ENCODE assay signal across 10 cellular contexts in genomic region chr20:37270586-37271420, GRCh38. TPM values are rescaled to one million over a fixed set of nuclear protein-coding genes. Genes with fewer than 3 reads are reported as not detected.
DNase-seq lines count a peak whose midpoint lies in the region; ATAC-seq, FAIRE-seq and TF ChIP-seq lines count a peak whose summit lies in the region.
"Had no signal": no experiment of that assay in that cellular context is flagged by ENCODE, and none has a peak within 500 bp of the region (broad histone marks: within the 10 kb centered on the region; RNA-seq: fewer than 3 reads in every experiment).

No MANE protein-coding gene starts in this region.

- H3K9me3 ChIP-seq in neutrophil: no peaks in the 10 kb centered on the region

- peak; percentile 60 for FAIRE-seq in HTR-8/SVneo (lab: Jason Lieb, UNC)
- FAIRE-seq in D721Med (lab: Jason Lieb, UNC): no peak
- FAIRE-seq: keratinocyte had no signal

- TF ChIP-seq CTCF in brain microvascular endothelial cell (IDR thresholded peaks at IDR 0.05; ENCODE audit: low read depth, low read length, missing control alignments): no peak
- no peak for TF ChIP-seq CTCF in neutrophil (IDR thresholded peaks at IDR 0.05)
- TF ChIP-seq CTCF in D721Med (IDR thresholded peaks at IDR 0.05; ENCODE audit: insufficient read depth, missing control alignments): no peak

- H3K27me3 ChIP-seq in brain microvascular endothelial cell (replicated peaks) (no peaks in the 10 kb centered on the region), neutrophil (no peaks in the 10 kb centered on the region)

- no peak overlapping the region for H3K4me3 ChIP-seq in brain microvascular endothelial cell (ENCODE audit: low read depth, low read length)
- peak overlapping the region; percentile 17 to 29 for H3K4me3 ChIP-seq in neutrophil (ENCODE audit: low read depth in 1 of 2, low read length in 1 of 2)

- H3K27ac ChIP-seq in brain microvascular endothelial cell (peak overlapping the region; percentile 55), neutrophil (peak overlapping the region; percentile 95)

- peaks cover 26% of the 10 kb centered on the region in 2 experiments for H3K4me1 ChIP-seq in neutrophil (ENCODE audit: control insufficient read depth in 1 of 2, insufficient read depth in 1 of 2, low read depth in 1 of 2, low read length in 1 of 2)

- H3K36me3 ChIP-seq in brain microvascular endothelial cell (replicated peaks) (no peaks in the 10 kb centered on the region), neutrophil (no peaks in the 10 kb centered on the region)

- in situ Hi-C loops in brain microvascular endothelial cell (cut with HindIII; ENCODE audit: low pct_ligation_motif_present, low sequenced_read_pairs): loop anchor here (25.0 kb wide), 1 partner anchor 266 kb away; the partner anchor contains the start of gene BLCAP

- DNase-seq in HTR-8/SVneo (ENCODE audit: insufficient read length, low spot score) (no peak), brain microvascular endothelial cell (peak; percentile 66), mucosa of gallbladder (ENCODE audit: low spot score) (no peak), D721Med (ENCODE audit: insufficient read length, low spot score) (no peak), NCI-H128 (lab: John Stamatoyannopoulos, UW; ENCODE audit: unreplicated experiment) (no peak)

- ATAC-seq in GM18511 (IDR thresholded peaks at IDR 0.05; ENCODE audit: unreplicated experiment): peak; percentile 55
- no peak for ATAC-seq in HG02884 (IDR thresholded peaks at IDR 0.05; ENCODE audit: unreplicated experiment)

RNA-seq across cellular contexts. Expression of gene GHRH, which starts 9.2 kb away (rescaled TPM):
- total RNA-seq in mucosa of gallbladder: not detected
- total RNA-seq: T-helper 1 cell treated with Interleukin-12 subunit alpha and Interleukin-12 subunit beta and Interleukin-4 antibody, amounts not matched to agents 30 ng/mL and 1 ng/mL, for 36 hours had no signal

RNA-seq across cellular contexts. Expression of gene MANBAL, which starts 18.7 kb away (rescaled TPM):
- 51.6 TPM for total RNA-seq in mucosa of gallbladder
